Comparison of ENCODE assay signal across 32 cellular contexts in genomic region chr5:77639624-77640023, GRCh38. TPM values are rescaled to one million over a fixed set of nuclear protein-coding genes. Genes with fewer than 3 reads are reported as not detected.
A peak's percentile ranks its signal among the peaks of the same experiment; 100 is the strongest.
DNase-seq lines count a peak whose midpoint lies in the region; ATAC-seq and TF ChIP-seq lines count a peak whose summit lies in the region.
"Had no signal": no experiment of that assay in that cellular context is flagged by ENCODE, and none has a peak within 500 bp of the region (broad histone marks: within the 10 kb centered on the region; RNA-seq: fewer than 3 reads in every experiment).

No MANE protein-coding gene starts in this region.

- peaks cover 88% of the 10 kb centered on the region for H3K27me3 Mint-ChIP-seq in activated naive CD4-positive, alpha-beta T cell treated with anti-CD3 and anti-CD28 coated beads, Interleukin-2, amount 10 ng/mL, durations not matched to agents 7 days and 5 days
- H3K27me3 Mint-ChIP-seq in endothelial cell (ENCODE audit: unreplicated experiment), result peaks cover 36% of the 10 kb centered on the region
- peaks cover 95% of the 10 kb centered on the region for H3K27me3 Mint-ChIP-seq in neural progenitor cell (ENCODE audit: insufficient read depth, low read depth)
- peaks cover 67% of the 10 kb centered on the region for H3K27me3 Mint-ChIP-seq in HFFc6 (ENCODE audit: insufficient read depth)

- peaks cover 49% of the 10 kb centered on the region for H3K4me1 ChIP-seq in HUES6 (ENCODE audit: control insufficient read depth, insufficient read depth, low read length)
- peaks cover 53% of the 10 kb centered on the region for H3K4me1 ChIP-seq in neural progenitor cell

- H3K27me3 ChIP-seq in HUES6 (ENCODE audit: control insufficient read depth, insufficient read depth, low read length) (peaks cover 100% of the 10 kb centered on the region), neural progenitor cell (peaks cover 100% of the 10 kb centered on the region), dorsolateral prefrontal cortex (peaks cover 61 to 100% (median 100%) of the 10 kb centered on the region in 45 donors)

- no peak for DNase-seq in activated naive CD4-positive, alpha-beta T cell treated with anti-CD3 and anti-CD28 coated beads, Interleukin-2, amount 10 ng/mL, durations not matched to agents 7 days and 5 days
- no peak for DNase-seq in activated naive CD4-positive, alpha-beta T cell treated with anti-CD3 and anti-CD28 coated beads, Interleukin-2, amount 50 U/mL, for 72 hours (ENCODE audit: low spot score in 2 of 2)
- no peak for DNase-seq in endothelial cell (ENCODE audit: low spot score)
- DNase-seq in neural progenitor cell (ENCODE audit: low spot score), result no peak
- DNase-seq in dorsolateral prefrontal cortex, result no peak
- DNase-seq in HFFc6, result no peak
- no peak for DNase-seq in NCI-H2029 (lab: John Stamatoyannopoulos, UW)
- DNase-seq: ACHN; activated CD4-positive, alpha-beta T cell treated with anti-CD3 and anti-CD28 coated beads, Interleukin-2, amount 50 U/mL, for 48 hours; activated effector memory CD4-positive, alpha-beta T cell treated with Interleukin-2 at 50 U/mL for 16 hours; central memory CD4-positive, alpha-beta T cell; COR-L47; cortex of kidney; DMS79 treated with DMSO at 0.1 percent for 48 hours; HCEC 1CT; left ventricle myocardium superior; NCI-H1048; NCI-H1694 treated with DMSO at 0.1 percent for 48 hours; NCI-H446 treated with DMSO at 0.1 percent for 48 hours; nucleus accumbens; psoas muscle; SIG-M5; stimulated activated CD4-positive, alpha-beta T cell treated with anti-CD3 and anti-CD28 coated beads, Interleukin-2, amount 100 ng/mL, for 48 hours; transverse colon had no signal

- peaks cover 14% of the 10 kb centered on the region for H3K36me3 Mint-ChIP-seq in activated naive CD4-positive, alpha-beta T cell treated with anti-CD3 and anti-CD28 coated beads, Interleukin-2, amount 10 ng/mL, durations not matched to agents 7 days and 5 days
- H3K36me3 Mint-ChIP-seq in activated naive CD4-positive, alpha-beta T cell treated with anti-CD3 and anti-CD28 coated beads, Interleukin-2, amount 50 U/mL, for 72 hours, result peaks cover 20 to 49% of the 10 kb centered on the region in 2 donors
- peaks cover 3% of the 10 kb centered on the region for H3K36me3 Mint-ChIP-seq in endothelial cell (ENCODE audit: low read depth, unreplicated experiment)
- no peaks in the 10 kb centered on the region for H3K36me3 Mint-ChIP-seq in neural progenitor cell
- H3K36me3 Mint-ChIP-seq in HFFc6 (ENCODE audit: low read depth), result peaks cover 10% of the 10 kb centered on the region; the same call in 1 of the 2 replicates

- CTCF ChIA-PET in activated naive CD4-positive, alpha-beta T cell treated with anti-CD3 and anti-CD28 coated beads, Interleukin-2, amount 10 ng/mL, durations not matched to agents 7 days and 5 days (lab: Charles Lee), result interaction anchor here (1.4 kb wide), 1 partner anchor 9 kb away, joined by 3 read pairs; no protein-coding TSS in a partner anchor

- peak overlapping the region; percentile 43 for H3K27ac Mint-ChIP-seq in activated naive CD4-positive, alpha-beta T cell treated with anti-CD3 and anti-CD28 coated beads, Interleukin-2, amount 10 ng/mL, durations not matched to agents 7 days and 5 days
- H3K27ac Mint-ChIP-seq in activated naive CD4-positive, alpha-beta T cell treated with anti-CD3 and anti-CD28 coated beads, Interleukin-2, amount 50 U/mL, for 72 hours, result peak overlapping the region in 1 of 2 donors; percentile 82
- no peak overlapping the region for H3K27ac Mint-ChIP-seq in endothelial cell (ENCODE audit: unreplicated experiment)
- no peak overlapping the region for H3K27ac Mint-ChIP-seq in neural progenitor cell
- no peak overlapping the region for H3K27ac Mint-ChIP-seq in HFFc6
- H3K27ac Mint-ChIP-seq: endodermal cell had no signal

- intact Hi-C loops in dorsolateral prefrontal cortex (cut with DNase I), result loop anchor here (10.0 kb wide), 3 partner anchors 365 to 625 kb away; no protein-coding TSS in a partner anchor

- no peaks in the 10 kb centered on the region for H3K79me2 ChIP-seq in neural progenitor cell (ENCODE audit: low read depth)

- H3K9me3 ChIP-seq in HUES6 (ENCODE audit: control insufficient read depth, insufficient read depth, low read depth, low read length) (no peaks in the 10 kb centered on the region), neural progenitor cell (ENCODE audit: low read depth) (no peaks in the 10 kb centered on the region)
- H3K9me3 ChIP-seq: psoas muscle, transverse colon had no signal

- H3K4me1 Mint-ChIP-seq in activated naive CD4-positive, alpha-beta T cell treated with anti-CD3 and anti-CD28 coated beads, Interleukin-2, amount 10 ng/mL, durations not matched to agents 7 days and 5 days, result peaks cover 22% of the 10 kb centered on the region
- H3K4me1 Mint-ChIP-seq in endothelial cell (ENCODE audit: unreplicated experiment) (peaks cover 24% of the 10 kb centered on the region), neural progenitor cell (peaks cover 29% of the 10 kb centered on the region), HFFc6 (ENCODE audit: low read depth) (peaks cover 14% of the 10 kb centered on the region)

- no peaks in the 10 kb centered on the region for H3K9me3 Mint-ChIP-seq in activated naive CD4-positive, alpha-beta T cell treated with anti-CD3 and anti-CD28 coated beads, Interleukin-2, amount 10 ng/mL, durations not matched to agents 7 days and 5 days
- H3K9me3 Mint-ChIP-seq in activated naive CD4-positive, alpha-beta T cell treated with anti-CD3 and anti-CD28 coated beads, Interleukin-2, amount 50 U/mL, for 72 hours, result peaks cover 3 to 10% of the 10 kb centered on the region in 2 donors
- H3K9me3 Mint-ChIP-seq in endothelial cell (ENCODE audit: unreplicated experiment), result no peaks in the 10 kb centered on the region
- H3K9me3 Mint-ChIP-seq in neural progenitor cell, result peaks cover 2% of the 10 kb centered on the region
- 0 out of 2 replicates have a peak, but pooled peaks cover 6% of the 10 kb centered on the region for H3K9me3 Mint-ChIP-seq in HFFc6
- H3K9me3 Mint-ChIP-seq: endodermal cell had no signal

- H4K20me1 ChIP-seq in neural progenitor cell (ENCODE audit: low read depth), result peaks cover 99% of the 10 kb centered on the region

- no peak overlapping the region for H3K4me3 Mint-ChIP-seq in activated naive CD4-positive, alpha-beta T cell treated with anti-CD3 and anti-CD28 coated beads, Interleukin-2, amount 10 ng/mL, durations not matched to agents 7 days and 5 days
- H3K4me3 Mint-ChIP-seq in endothelial cell (ENCODE audit: unreplicated experiment) (peak overlapping the region; percentile 65), neural progenitor cell (peak overlapping the region; percentile 41), HFFc6 (no peak overlapping the region)

- peak overlapping the region; percentile 55 for H3K4me3 ChIP-seq in HUES6 (ENCODE audit: low read depth, low read length)
- H3K4me3 ChIP-seq in neural progenitor cell, result peak overlapping the region; percentile 40
- H3K4me3 ChIP-seq in dorsolateral prefrontal cortex, result no peak overlapping the region
- H3K4me3 ChIP-seq: K562, psoas muscle, transverse colon had no signal

- no peak for ATAC-seq in activated naive CD4-positive, alpha-beta T cell treated with anti-CD3 and anti-CD28 coated beads, Interleukin-2, amount 50 U/mL, for 72 hours
- ATAC-seq: activated CD4-positive, CD25-positive, alpha-beta regulatory T cell treated with anti-CD3 and anti-CD28 coated beads, Interleukin-2, amount 50 U/mL, for 24 hours; K562; left ventricle myocardium superior had no signal

- TF ChIP-seq CTCF in endothelial cell (IDR thresholded peaks at IDR 0.05; ENCODE audit: unreplicated experiment), result no peak
- TF ChIP-seq CTCF in neural progenitor cell (IDR thresholded peaks at IDR 0.05), result no peak
- no peak for TF ChIP-seq CTCF in dorsolateral prefrontal cortex (IDR thresholded peaks at IDR 0.05 in 54 of 56, conservative IDR thresholded peaks at IDR 0.05 in 2 of 56; ENCODE audit: low read depth in 1 of 56, partially characterized antibody in 56 of 56)
- TF ChIP-seq CTCF in HFFc6 (IDR thresholded peaks at IDR 0.05), result no peak

- no peak overlapping the region for H3K9ac ChIP-seq in HUES6 (ENCODE audit: low read length)
- H3K9ac ChIP-seq in neural progenitor cell, result no peak overlapping the region

- H2AFZ ChIP-seq in neural progenitor cell (replicated peaks), result no peak overlapping the region

- H3K36me3 ChIP-seq in HUES6 (ENCODE audit: control insufficient read depth, insufficient read depth, low read length) (no peaks in the 10 kb centered on the region), neural progenitor cell (no peaks in the 10 kb centered on the region)
- H3K36me3 ChIP-seq: transverse colon had no signal

- peak overlapping the region; percentile 77 for H3K4me2 ChIP-seq in neural progenitor cell

- H3K27ac ChIP-seq in HUES6 (ENCODE audit: low read depth, low read length), result no peak overlapping the region
- H3K27ac ChIP-seq in neural progenitor cell, result no peak overlapping the region
- no peak overlapping the region for H3K27ac ChIP-seq in dorsolateral prefrontal cortex
- H3K27ac ChIP-seq: psoas muscle, transverse colon had no signal

- H3F3A ChIP-seq in neural progenitor cell (ENCODE audit: low read depth), result peaks cover 55% of the 10 kb centered on the region

RNA-seq across cellular contexts. Expression of gene OTP, which starts 1.1 kb away (rescaled TPM):
- total RNA-seq in activated naive CD4-positive, alpha-beta T cell treated with anti-CD3 and anti-CD28 coated beads, Interleukin-2, amount 50 U/mL, for 72 hours, result not detected
- total RNA-seq in endothelial cell (ENCODE audit: unreplicated experiment), result not detected
- not detected in 2 replicates for total RNA-seq in neural progenitor cell (ENCODE audit: low replicate concordance)
- total RNA-seq in dorsolateral prefrontal cortex, result under 1 TPM in 4 of 120 experiments, not detected in 116; 0.15 to 0.25 (median 0.17) TPM
- not detected for total RNA-seq in HFFc6 (2021; fragmentation: NEBNext Ultra II Directional; extraction: Animal tissue kit (Norgen Biotek cat#: 25700))
- total RNA-seq: endodermal cell, esophagus mucosa, fibroblast of villous mesenchyme, left ventricle myocardium superior, myocyte, psoas muscle, sciatic nerve, transverse colon had no signal

Comparison
In these comparisons a context has a peak if more than half of its experiments do, and no peak if none do; other contexts are left out.
1. H3K4me3 Mint-ChIP-seq: peak in endothelial cell (single experiment) and neural progenitor cell (single experiment); none in activated naive CD4-positive, alpha-beta T cell treated with anti-CD3 and anti-CD28 coated beads, Interleukin-2, amount 10 ng/mL, durations not matched to agents 7 days and 5 days (single experiment) and HFFc6 (single experiment).
2. H3K4me3 ChIP-seq: peak in HUES6 (single experiment) and neural progenitor cell (single experiment); none in dorsolateral prefrontal cortex (0 of 59).